In the genomic region with DNA sequence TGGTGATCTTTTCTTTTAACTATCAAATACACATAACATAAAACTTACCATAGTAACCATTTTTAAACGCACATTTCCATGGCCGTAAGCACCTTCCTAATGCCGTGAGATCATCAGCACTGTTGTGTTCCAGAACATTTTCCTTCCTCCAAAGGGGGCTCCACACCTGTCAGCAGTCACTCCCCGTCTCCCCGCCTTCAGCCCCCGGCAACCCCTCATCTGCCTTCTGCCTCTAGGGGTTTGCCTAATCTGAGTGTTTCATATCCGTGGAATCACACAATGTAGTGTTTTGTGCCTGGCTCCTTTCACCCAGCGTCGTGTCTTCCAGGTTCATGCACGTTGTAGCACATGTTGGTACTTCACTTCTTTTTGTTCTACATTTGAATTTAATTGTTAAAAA, we compare ENCODE assay signal across 22 cellular contexts.
"Had no signal": no experiment of that assay in that cellular context is flagged by ENCODE, and none has a peak within 500 bp of the region (broad histone marks: within the 10 kb centered on the region; RNA-seq: fewer than 3 reads in every experiment).

No MANE protein-coding gene starts in this region.

- H3K36me3 ChIP-seq: breast epithelium, left lung, ovary, prostate gland, tibial artery, WERI-Rb-1 had no signal

- H3K27me3 Mint-ChIP-seq: activated CD4-positive, alpha-beta T cell treated with anti-CD3 and anti-CD28 coated beads, Interleukin-2, amount 10 ng/mL, durations not matched to agents 7 days and 5 days had no signal

- H3K9me3 Mint-ChIP-seq: activated CD4-positive, alpha-beta T cell treated with anti-CD3 and anti-CD28 coated beads, Interleukin-2, amount 10 ng/mL, durations not matched to agents 7 days and 5 days; activated T-helper 1 cell treated with anti-CD3 and anti-CD28 coated beads, Interleukin-12 subunit alpha, Interleukin-12 subunit beta, Interleukin-2, Interleukin-4 antibody, amounts not matched to agents 30 ng/mL and 10 ng/mL and 1 ng/mL, durations not matched to agents 14 hours and 24 hours and 36 hours; central memory CD8-positive, alpha-beta T cell; effector memory CD8-positive, alpha-beta T cell; immature natural killer cell had no signal

- H3K4me1 ChIP-seq: breast epithelium, prostate gland had no signal

- DNase-seq: activated CD4-positive, alpha-beta T cell treated with anti-CD3 and anti-CD28 coated beads, Interleukin-2, amount 10 ng/mL, durations not matched to agents 7 days and 5 days; activated CD4-positive, CD25-positive, alpha-beta regulatory T cell treated with anti-CD3 and anti-CD28 coated beads, Interleukin-2, amount 50 U/mL, for 72 hours; effector memory CD8-positive, alpha-beta T cell; glutamatergic neuron; immature natural killer cell; left lung; naive thymus-derived CD4-positive, alpha-beta T cell; ovary; stimulated activated CD4-positive, alpha-beta T cell treated with anti-CD3 and anti-CD28 coated beads, Interleukin-4, amount 100 ng/mL, for 1 hour; stimulated activated naive CD4-positive, alpha-beta T cell treated with Interleukin-2 at 50 U/mL for 16 hours; T-helper 1 cell; tibial artery; WERI-Rb-1 had no signal

- H3K27me3 ChIP-seq: breast epithelium, dorsolateral prefrontal cortex, left lung, ovary, tibial artery had no signal

- ATAC-seq: activated naive CD4-positive, alpha-beta T cell treated with anti-CD3 and anti-CD28 coated beads, Interleukin-2, amount 50 U/mL, for 72 hours; effector memory CD8-positive, alpha-beta T cell; esophagus mucosa; left lung; naive thymus-derived CD4-positive, alpha-beta T cell had no signal

- H3K27ac ChIP-seq: dorsolateral prefrontal cortex, hepatocyte, left lung, ovary, prostate gland, WERI-Rb-1 had no signal

- H3K9me3 ChIP-seq: breast epithelium, left lung, ovary, prostate gland, tibial artery had no signal

- H3K36me3 Mint-ChIP-seq: immature natural killer cell had no signal

- H3K4me3 ChIP-seq: breast epithelium, dorsolateral prefrontal cortex, hepatocyte, left lung, lung, ovary, prostate gland, tibial artery had no signal
